20 cellular contexts compared by ENCODE assay signal in the genomic region with DNA sequence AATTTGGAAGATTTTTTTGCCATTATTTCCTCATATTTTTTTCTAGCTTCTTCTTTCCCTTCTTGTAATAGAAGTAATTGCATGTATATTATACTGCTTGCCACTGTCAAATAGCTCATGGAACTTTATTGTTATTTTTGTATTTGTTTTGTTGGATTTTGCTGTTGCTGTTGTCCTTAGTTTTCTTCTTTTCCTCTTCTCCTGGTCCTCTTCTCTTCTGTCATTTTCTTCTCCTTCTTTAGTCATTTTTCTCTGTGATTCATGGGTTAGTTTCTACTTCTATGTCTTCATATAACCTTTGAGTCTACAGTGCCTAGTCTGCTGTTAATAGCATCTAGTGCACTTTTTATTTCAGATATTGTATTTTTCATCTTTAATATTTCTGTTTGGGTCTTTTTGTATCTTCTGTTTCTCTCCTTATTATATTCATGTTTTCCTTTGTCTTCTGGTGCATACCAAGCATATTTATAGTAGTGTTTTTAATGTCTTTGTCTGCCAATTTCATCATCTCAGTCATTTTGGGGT.
DNase-seq lines count a peak whose midpoint lies in the region; ATAC-seq, FAIRE-seq and TF ChIP-seq lines count a peak whose summit lies in the region.
"Had no signal": no experiment of that assay in that cellular context is flagged by ENCODE, and none has a peak within 500 bp of the region (broad histone marks: within the 10 kb centered on the region; RNA-seq: fewer than 3 reads in every experiment).

No MANE protein-coding gene starts in this region.

- TF ChIP-seq EP300 in HepG2 (IDR thresholded peaks at IDR 0.05; ENCODE audit: low read depth in 2 of 2, low read length in 2 of 2) (no peak), HepG2 (CRISPR knock-in tag; IDR thresholded peaks at IDR 0.05; ENCODE audit: borderline replicate concordance) (no peak)

- in situ Hi-C loops in HepG2 (cut with HindIII; ENCODE audit: extremely low pct_ligation_motif_present, low pct_unique_long_range_greater_than_20kb): no loop called here

- no peaks in the 10 kb centered on the region for H3K36me3 ChIP-seq in HepG2 (replicated peaks in 1 of 2; ENCODE audit: control insufficient read depth in 1 of 2, insufficient read depth in 2 of 2, low read length in 2 of 2)
- no peaks in the 10 kb centered on the region for H3K36me3 ChIP-seq in right lobe of liver
- H3K36me3 ChIP-seq in HEK293 (ENCODE audit: control insufficient read depth in 2 of 2, insufficient read depth in 1 of 2, low read length in 2 of 2): no peaks in the 10 kb centered on the region

- TF ChIP-seq RAD21 in HepG2 (CRISPR knock-in tag; IDR thresholded peaks at IDR 0.05): no peak

- no peak for TF ChIP-seq CTCF in HepG2 (CRISPR knock-in tag; IDR thresholded peaks at IDR 0.05)
- TF ChIP-seq CTCF in right lobe of liver (IDR thresholded peaks at IDR 0.05): no peak
- TF ChIP-seq CTCF in HEK293 (tag by site-specific recombination; IDR thresholded peaks at IDR 0.05): no peak

- TF ChIP-seq POLR2A in HepG2 (IDR thresholded peaks at IDR 0.05; ENCODE audit: insufficient read depth in 1 of 2, low read depth in 2 of 2, low read length in 2 of 2) (no peak), right lobe of liver (IDR thresholded peaks at IDR 0.05) (no peak)

- H3K4me2 ChIP-seq in HepG2 (ENCODE audit: low read depth, low read length): no peak overlapping the region
- H3K4me2 ChIP-seq: A549; BLaER1 treated with 17β-estradiol and CSF1 and Interleukin-3, amounts not matched to agents 10 nM and 100 nM had no signal

- POLR2A ChIA-PET in HepG2 (lab: Yijun Ruan, JAX): no interaction called here
- POLR2A ChIA-PET in HEK293 (lab: Yijun Ruan, JAX): no interaction called here

- H3K4me1 ChIP-seq in HepG2 (ENCODE audit: insufficient read depth, low read length): peaks cover 27% of the 10 kb centered on the region
- H3K4me1 ChIP-seq in right lobe of liver: peaks cover 0 to 4% (median 0%) of the 10 kb centered on the region in 4 donors
- H3K4me1 ChIP-seq in HEK293 (ENCODE audit: control insufficient read depth, insufficient read depth, low read length): peaks cover 6% of the 10 kb centered on the region; the same call in 1 of the 2 replicates
- H3K4me1 ChIP-seq in right cardiac atrium (ENCODE audit: control insufficient read depth, insufficient read depth, low read length): no peaks in the 10 kb centered on the region
- H3K4me1 ChIP-seq: A549, Caco-2 had no signal

- H3K27me3 ChIP-seq in HepG2 (ENCODE audit: control insufficient read depth in 1 of 2, insufficient read depth in 2 of 2, low read length in 2 of 2): peaks cover 0 to 6% of the 10 kb centered on the region in 2 experiments; a peak in 2 of 5 replicates
- no peaks in the 10 kb centered on the region for H3K27me3 ChIP-seq in right lobe of liver
- H3K27me3 ChIP-seq in right cardiac atrium (ENCODE audit: control insufficient read depth, insufficient read depth): no peaks in the 10 kb centered on the region
- H3K27me3 ChIP-seq: BLaER1 treated with 17β-estradiol and CSF1 and Interleukin-3, amounts not matched to agents 10 nM and 100 nM had no signal

- BruUV-seq in HepG2 (replicated peaks; lab: Mats Ljungman, UMichigan): no TSS peak

- no peak for FAIRE-seq in HepG2 (lab: Jason Lieb, UNC)
- FAIRE-seq: A549, D721Med, G401.6, GM12891, GM19239 had no signal

- H2AFZ ChIP-seq in HepG2 (ENCODE audit: low read length): no peak overlapping the region

- H3K9me3 ChIP-seq in HepG2 (ENCODE audit: low read length) (peaks cover 17% of the 10 kb centered on the region), right lobe of liver (peaks cover 0 to 7% (median 0%) of the 10 kb centered on the region in 4 donors), HEK293 (ENCODE audit: control insufficient read depth, insufficient read depth, low read depth, low read length) (no peaks in the 10 kb centered on the region), right cardiac atrium (ENCODE audit: control insufficient read depth, low read length) (no peaks in the 10 kb centered on the region)

- H3K27ac ChIP-seq in HepG2 (ENCODE audit: extremely low read length, insufficient read depth, low read length) (no peak overlapping the region), right lobe of liver (no peak overlapping the region), HEK293 (ENCODE audit: extremely low read depth, low read depth, low read length) (no peak overlapping the region), right cardiac atrium (ENCODE audit: low read length) (no peak overlapping the region)
- H3K27ac ChIP-seq: 22Rv1; A549; BLaER1 treated with 17β-estradiol and CSF1 and Interleukin-3, amounts not matched to agents 10 nM and 100 nM; C4-2B had no signal

- no peaks in the 10 kb centered on the region for H4K20me1 ChIP-seq in HepG2 (ENCODE audit: insufficient read depth, low read length)
- H4K20me1 ChIP-seq: BLaER1 treated with 17β-estradiol and CSF1 and Interleukin-3, amounts not matched to agents 10 nM and 100 nM had no signal

- CTCF ChIA-PET in HepG2 (lab: Yijun Ruan, JAX; ENCODE audit: low intra/inter-chr PET ratio, low total read pairs): no interaction called here
- CTCF ChIA-PET in HEK293 (lab: Yijun Ruan, JAX): interaction anchor here (1.2 to 1.7 kb wide), 2 partner anchors 14 to 20 kb away, joined by 3 to 4 read pairs; no protein-coding TSS in a partner anchor

- DNase-seq in HepG2 (ENCODE audit: low spot score): no peak
- no peak for DNase-seq in right lobe of liver
- DNase-seq in anterior cingulate cortex (lab: John Stamatoyannopoulos, UW): no peak
- DNase-seq in right cardiac atrium: no peak
- DNase-seq: AML-193; Caco-2; Calu3; CD4-positive, alpha-beta T cell; CD8-positive, alpha-beta T cell; DMS79 treated with DMSO at 0.1 percent for 48 hours; GF-D8 had no signal

- H3K79me2 ChIP-seq in HepG2 (ENCODE audit: insufficient read depth, low read length): no peaks in the 10 kb centered on the region

- intact Hi-C loops in HepG2 (cut with micrococcal nuclease; ENCODE audit: unreplicated experiment) (no loop called here), right lobe of liver (cut with DNase I) (no loop called here), right cardiac atrium (cut with DNase I) (no loop called here)

- H3K4me3 ChIP-seq in HepG2 (replicated peaks in 1 of 3; ENCODE audit: insufficient read depth in 1 of 3, low read depth in 2 of 3, low read length in 3 of 3): no peak overlapping the region
- no peak overlapping the region for H3K4me3 ChIP-seq in right lobe of liver
- H3K4me3 ChIP-seq in HEK293 (ENCODE audit: low read depth, low read length): no peak overlapping the region
- H3K4me3 ChIP-seq in right cardiac atrium (ENCODE audit: low read length): no peak overlapping the region
- H3K4me3 ChIP-seq: A549; BLaER1 treated with 17β-estradiol and CSF1 and Interleukin-3, amounts not matched to agents 10 nM and 100 nM had no signal

- no peak for ATAC-seq in HepG2
- no peak for ATAC-seq in right lobe of liver
- ATAC-seq in right cardiac atrium: no peak
- ATAC-seq: A549; CD8-positive, alpha-beta T cell had no signal

- H3K9ac ChIP-seq in HepG2 (ENCODE audit: insufficient read depth, low read depth, low read length): no peak overlapping the region
- H3K9ac ChIP-seq: BLaER1 treated with 17β-estradiol and CSF1 and Interleukin-3, amounts not matched to agents 10 nM and 100 nM had no signal

TF ChIP-seq in HepG2, 621 proteins besides CTCF, POLR2A, EP300 and RAD21:
- TF ChIP-seq ZNF160 (CRISPR knock-in tag; IDR thresholded peaks at IDR 0.05): peak; percentile 99
- TF ChIP-seq ADNP (CRISPR knock-in tag; IDR thresholded peaks at IDR 0.05): no peak
- TF ChIP-seq NPAS2 (CRISPR knock-in tag; IDR thresholded peaks at IDR 0.05; ENCODE audit: borderline replicate concordance): no peak
- TF ChIP-seq ZFYVE20 (CRISPR knock-in tag; IDR thresholded peaks at IDR 0.05; ENCODE audit: borderline replicate concordance, low read depth): no peak

TF ChIP-seq in HEK293, 187 proteins besides CTCF, POLR2A, EP300 and RAD21:
- TF ChIP-seq WT1 (tag by site-specific recombination; IDR thresholded peaks at IDR 0.05) (no peak), YY1 (tag by site-specific recombination; IDR thresholded peaks at IDR 0.05) (no peak), ZNF624 (tag by site-specific recombination; IDR thresholded peaks at IDR 0.05) (no peak), SETDB1 (IDR thresholded peaks at IDR 0.05; ENCODE audit: insufficient read length, low read length) (peak; percentile 95)
- TF ChIP-seq, protein P1, sequence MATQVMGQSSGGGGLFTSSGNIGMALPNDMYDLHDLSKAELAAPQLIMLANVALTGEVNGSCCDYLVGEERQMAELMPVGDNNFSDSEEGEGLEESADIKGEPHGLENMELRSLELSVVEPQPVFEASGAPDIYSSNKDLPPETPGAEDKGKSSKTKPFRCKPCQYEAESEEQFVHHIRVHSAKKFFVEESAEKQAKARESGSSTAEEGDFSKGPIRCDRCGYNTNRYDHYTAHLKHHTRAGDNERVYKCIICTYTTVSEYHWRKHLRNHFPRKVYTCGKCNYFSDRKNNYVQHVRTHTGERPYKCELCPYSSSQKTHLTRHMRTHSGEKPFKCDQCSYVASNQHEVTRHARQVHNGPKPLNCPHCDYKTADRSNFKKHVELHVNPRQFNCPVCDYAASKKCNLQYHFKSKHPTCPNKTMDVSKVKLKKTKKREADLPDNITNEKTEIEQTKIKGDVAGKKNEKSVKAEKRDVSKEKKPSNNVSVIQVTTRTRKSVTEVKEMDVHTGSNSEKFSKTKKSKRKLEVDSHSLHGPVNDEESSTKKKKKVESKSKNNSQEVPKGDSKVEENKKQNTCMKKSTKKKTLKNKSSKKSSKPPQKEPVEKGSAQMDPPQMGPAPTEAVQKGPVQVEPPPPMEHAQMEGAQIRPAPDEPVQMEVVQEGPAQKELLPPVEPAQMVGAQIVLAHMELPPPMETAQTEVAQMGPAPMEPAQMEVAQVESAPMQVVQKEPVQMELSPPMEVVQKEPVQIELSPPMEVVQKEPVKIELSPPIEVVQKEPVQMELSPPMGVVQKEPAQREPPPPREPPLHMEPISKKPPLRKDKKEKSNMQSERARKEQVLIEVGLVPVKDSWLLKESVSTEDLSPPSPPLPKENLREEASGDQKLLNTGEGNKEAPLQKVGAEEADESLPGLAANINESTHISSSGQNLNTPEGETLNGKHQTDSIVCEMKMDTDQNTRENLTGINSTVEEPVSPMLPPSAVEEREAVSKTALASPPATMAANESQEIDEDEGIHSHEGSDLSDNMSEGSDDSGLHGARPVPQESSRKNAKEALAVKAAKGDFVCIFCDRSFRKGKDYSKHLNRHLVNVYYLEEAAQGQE (tag by site-specific recombination; IDR thresholded peaks at IDR 0.05): no peak
TF ChIP-seq in HEK293: peak in this region for 1.
